ENCODE assay signal across 15 cellular contexts in genomic region chr17:1958134-1958881, GRCh38.
DNase-seq lines count a peak whose midpoint lies in the region; ATAC-seq and TF ChIP-seq lines count a peak whose summit lies in the region.
"Had no signal": no experiment of that assay in that cellular context is flagged by ENCODE, and none has a peak within 500 bp of the region (broad histone marks: within the 10 kb centered on the region; RNA-seq: fewer than 3 reads in every experiment).

No MANE protein-coding gene starts in this region.

- H3K27ac ChIP-seq in heart left ventricle (no peak overlapping the region), uterus (no peak overlapping the region)
- H3K27ac ChIP-seq: 22Rv1 had no signal

- no peaks in the 10 kb centered on the region for H3K27me3 ChIP-seq in heart left ventricle
- no peaks in the 10 kb centered on the region for H3K27me3 ChIP-seq in uterus

- H3K4me3 ChIP-seq in heart left ventricle (no peak overlapping the region), skeletal muscle cell (ENCODE audit: low read depth, low read length) (no peak overlapping the region), uterus (no peak overlapping the region)
- H3K4me3 ChIP-seq: mucosa of descending colon had no signal

- H3K4me1 ChIP-seq in heart left ventricle: peaks cover 0 to 18% (median 7%) of the 10 kb centered on the region in 12 donors
- H3K4me1 ChIP-seq in uterus: no peaks in the 10 kb centered on the region

- no peak for TF ChIP-seq CTCF in heart left ventricle (IDR thresholded peaks at IDR 0.05)
- TF ChIP-seq CTCF in uterus (IDR thresholded peaks at IDR 0.05): no peak

- TF ChIP-seq POLR2A in heart left ventricle (IDR thresholded peaks at IDR 0.05) (no peak), uterus (IDR thresholded peaks at IDR 0.05) (no peak)

- intact Hi-C loops in heart left ventricle (cut with DNase I): no loop called here
- intact Hi-C loops in uterus (cut with DNase I; ENCODE audit: low total_unique reads): no loop called here

- DNase-seq in DMS153 (lab: John Stamatoyannopoulos, UW) (peak; percentile 31), DMS153 treated with DMSO at 0.1 percent for 48 hours (lab: John Stamatoyannopoulos, UW; ENCODE audit: unreplicated experiment) (no peak), NCI-H2171 treated with DMSO at 0.1 percent for 48 hours (lab: John Stamatoyannopoulos, UW) (peak; percentile 89), heart left ventricle (no peak), skeletal muscle cell (ENCODE audit: low read depth) (peak; percentile 11), AG08396 (ENCODE audit: low spot score) (no peak), uterus (no peak), KBM-7 (no peak)
- DNase-seq: activated CD4-positive, alpha-beta T cell treated with anti-CD3 and anti-CD28 coated beads, Interleukin-2, amount 10 ng/mL, durations not matched to agents 24 days and 14 days; activated naive CD8-positive, alpha-beta T cell treated with anti-CD3 and anti-CD28 coated beads, Interleukin-2, amount 50 U/mL, for 24 hours; activated T-cell treated with anti-CD3 and anti-CD28 coated beads, Interleukin-2, amount 50 U/mL, for 24 hours; kidney; mucosa of descending colon; stimulated activated CD8-positive, alpha-beta memory T cell treated with anti-CD3 and anti-CD28 coated beads, Interleukin-4, amount 100 ng/mL, for 48 hours had no signal

- no peaks in the 10 kb centered on the region for H3K9me3 ChIP-seq in heart left ventricle
- no peaks in the 10 kb centered on the region for H3K9me3 ChIP-seq in uterus
- H3K9me3 ChIP-seq: mucosa of descending colon had no signal

- peak in 3 of 4 donors; percentile 57 to 76 (median 63) for ATAC-seq in heart left ventricle
- ATAC-seq: activated naive CD8-positive, alpha-beta T cell treated with anti-CD3 and anti-CD28 coated beads, Interleukin-2, amount 50 U/mL, for 24 hours; mucosa of descending colon had no signal

- in situ Hi-C loops in KBM-7 (cut with MboI; ENCODE audit: low pct_unique_long_range_greater_than_20kb, low sequenced_read_pairs): no loop called here

- H3K36me3 ChIP-seq in heart left ventricle: no peaks in the 10 kb centered on the region
- no peaks in the 10 kb centered on the region for H3K36me3 ChIP-seq in uterus

- 59 to 67% (median 61%) methylated on average over 21 of the region's 21 CpGs for WGBS in heart left ventricle, 4 donors

Comparison
In these comparisons a context has a peak if more than half of its experiments do, and no peak if none do; other contexts are left out.
1. DNase-seq: peak in DMS153 (single experiment), NCI-H2171 treated with DMSO at 0.1 percent for 48 hours (single experiment) and skeletal muscle cell (single experiment); none in DMS153 treated with DMSO at 0.1 percent for 48 hours (single experiment), heart left ventricle (0 of 5), AG08396 (single experiment), uterus (0 of 2) and KBM-7 (single experiment).